1 cellular context compared by ENCODE assay signal in the genomic region with DNA sequence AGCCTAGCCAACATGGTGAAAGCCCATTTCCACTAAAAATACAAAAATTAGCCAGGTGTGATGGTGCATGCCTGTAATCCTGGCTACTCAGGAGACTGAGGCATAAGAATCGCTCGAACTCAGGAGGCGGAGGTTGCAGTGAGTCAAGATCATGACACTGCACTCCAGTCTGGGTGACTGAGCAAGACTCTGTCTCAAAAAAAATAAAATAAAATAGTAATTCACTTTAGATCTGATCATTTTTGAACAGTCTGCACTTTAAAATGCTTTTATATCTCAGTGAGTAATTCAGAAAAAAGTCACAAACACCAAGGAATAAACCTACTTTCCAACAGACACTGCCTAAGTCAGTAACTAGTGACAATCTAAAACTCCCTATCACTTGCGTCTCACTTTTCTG.
TF ChIP-seq lines count a peak whose summit lies in the region.

No MANE protein-coding gene starts in this region.

TF ChIP-seq in GM23338, 12 proteins besides CTCF, POLR2A, EP300 and RAD21 (continued from another document):
- no peak for TF ChIP-seq CREB1 (CRISPR knock-in tag; IDR thresholded peaks at IDR 0.05; ENCODE audit: low read depth)
